In genomic region chr3:30453364-30454039, GRCh38 we compare ENCODE assay signal across 24 cellular contexts.
DNase-seq lines count a peak whose midpoint lies in the region; TF ChIP-seq lines count a peak whose summit lies in the region.
"Had no signal": no experiment of that assay in that cellular context is flagged by ENCODE, and none has a peak within 500 bp of the region (broad histone marks: within the 10 kb centered on the region; RNA-seq: fewer than 3 reads in every experiment).

No MANE protein-coding gene starts in this region.

- H3K27me3 ChIP-seq in BE2C = no peaks in the 10 kb centered on the region
- H3K27me3 ChIP-seq: breast epithelium had no signal

- H3K36me3 ChIP-seq in BE2C = no peaks in the 10 kb centered on the region
- H3K36me3 ChIP-seq: breast epithelium had no signal

- TF ChIP-seq CTCF in BE2C (IDR thresholded peaks at IDR 0.05; ENCODE audit: low read depth, low read length) = no peak

- H3K4me1 ChIP-seq in BE2C = no peaks in the 10 kb centered on the region
- H3K4me1 ChIP-seq: breast epithelium, Caco-2 had no signal

- H3K4me3 ChIP-seq in BE2C (ENCODE audit: low read depth, low read length) = no peak overlapping the region
- H3K4me3 ChIP-seq: breast epithelium, coronary artery, smooth muscle cell had no signal

- no peaks in the 10 kb centered on the region for H3K9me3 ChIP-seq in BE2C

- DNase-seq in BE2C = peak; percentile 5
- DNase-seq in NOMO-1 treated with DMSO at 0.1 percent for 48 hours (lab: John Stamatoyannopoulos, UW; ENCODE audit: unreplicated experiment) = peak; percentile 70
- peak; percentile 54 to 72 for DNase-seq in dermis microvascular lymphatic vessel endothelial cell (ENCODE audit: low read depth in 2 of 2)
- peak; percentile 51 for DNase-seq in iris pigment epithelial cell (ENCODE audit: low read depth)
- DNase-seq in NCI-H748 (lab: John Stamatoyannopoulos, UW; ENCODE audit: unreplicated experiment) = no peak
- DNase-seq in epidermal melanocyte (ENCODE audit: insufficient read length, low spot score) = no peak
- DNase-seq in activated CD8-positive, alpha-beta memory T cell treated with anti-CD3 and anti-CD28 coated beads, Interleukin-2, amount 50 U/mL, for 48 hours = no peak
- DNase-seq in HuH-7 (ENCODE audit: low spot score) = no peak
- DNase-seq: activated CD8-positive, alpha-beta memory T cell treated with anti-CD3 and anti-CD28 coated beads for 24 hours; activated naive CD4-positive, alpha-beta T cell treated with Interleukin-2 at 50 U/mL for 16 hours; activated T-cell treated with anti-CD3 and anti-CD28 coated beads, Interleukin-2, amount 50 U/mL, for 48 hours; amniotic stem cell; Caco-2; DND-41; GOT3; naive B cell; NCI-H1694 treated with DMSO at 0.1 percent for 48 hours; NCI-H69; occipital lobe; SIG-M5; T-helper 1 cell had no signal

Comparison
In these comparisons a context has a peak if more than half of its experiments do, and no peak if none do; other contexts are left out.
1. DNase-seq: peak in BE2C (single experiment), NOMO-1 treated with DMSO at 0.1 percent for 48 hours (single experiment), dermis microvascular lymphatic vessel endothelial cell (2 of 2) and iris pigment epithelial cell (single experiment); none in NCI-H748 (single experiment), epidermal melanocyte (single experiment), activated CD8-positive, alpha-beta memory T cell treated with anti-CD3 and anti-CD28 coated beads, Interleukin-2, amount 50 U/mL, for 48 hours (single experiment) and HuH-7 (single experiment).